Comparison of ENCODE assay signal across 24 cellular contexts in the genomic region with DNA sequence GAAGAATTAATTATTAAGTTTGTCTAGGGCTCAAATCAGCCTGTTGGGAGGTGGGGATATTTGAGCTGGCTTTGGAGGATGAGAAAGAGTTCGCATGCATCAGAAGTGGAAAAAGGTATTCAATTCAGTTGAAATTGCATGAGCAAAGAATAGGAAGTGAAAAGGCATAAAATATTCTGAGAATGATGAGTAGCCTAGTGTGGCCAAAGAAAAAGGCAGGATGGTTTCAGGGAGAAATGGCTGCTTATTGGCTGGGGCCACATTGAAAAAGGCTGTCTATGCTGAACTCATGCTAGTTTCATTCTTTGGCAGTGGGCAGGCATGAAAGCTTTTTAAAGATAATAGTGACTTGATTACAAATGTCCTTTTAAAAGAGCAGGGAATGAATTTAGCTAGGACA.
DNase-seq lines count a peak whose midpoint lies in the region; ATAC-seq lines count a peak whose summit lies in the region.
"Had no signal": no experiment of that assay in that cellular context is flagged by ENCODE, and none has a peak within 500 bp of the region (broad histone marks: within the 10 kb centered on the region; RNA-seq: fewer than 3 reads in every experiment).

No MANE protein-coding gene starts in this region.

- peak; percentile 75 for ATAC-seq in GM18502 (IDR thresholded peaks at IDR 0.05; ENCODE audit: poor library complexity, unreplicated experiment)
- ATAC-seq in GM21381 (IDR thresholded peaks at IDR 0.05; ENCODE audit: unreplicated experiment), result peak; percentile 48
- ATAC-seq in HG02884 (IDR thresholded peaks at IDR 0.05; ENCODE audit: unreplicated experiment), result peak; percentile 78
- ATAC-seq: gastroesophageal sphincter, PC-3, right lobe of liver had no signal

- DNase-seq in NCI-H69 (lab: John Stamatoyannopoulos, UW) (peak; percentile 64), DMS79 treated with DMSO at 0.1 percent for 48 hours (lab: John Stamatoyannopoulos, UW) (no peak), amniotic stem cell (lab: John Stamatoyannopoulos, UW) (no peak), NCI-H748 treated with DMSO at 0.1 percent for 48 hours (lab: John Stamatoyannopoulos, UW) (no peak), T-helper 2 cell (no peak)
- DNase-seq: ACHN; activated B cell treated with CpG ODN at 0.5 μM for 24 hours; activated T-cell treated with anti-CD3 and anti-CD28 coated beads, Interleukin-2, amount 50 U/mL, for 48 hours; C1 segment of cervical spinal cord; cerebellar nuclear complex; effector CD4-positive, alpha-beta T cell; KG1; kidney glomerular epithelial cell; mammary epithelial cell; NCI-H1105 treated with DMSO at 0.1 percent for 48 hours; NCI-H526; ovary; PC-3; right lobe of liver; SIG-M5 had no signal
